8 cellular contexts compared by ENCODE assay signal in genomic region chr15:79431636-79432344, GRCh38. TPM values are rescaled to one million over a fixed set of nuclear protein-coding genes. Genes with fewer than 3 reads are reported as not detected.
A peak's percentile ranks its signal among the peaks of the same experiment; 100 is the strongest.
DNase-seq lines count a peak whose midpoint lies in the region; TF ChIP-seq lines count a peak whose summit lies in the region.

Gene MINAR1, plus strand, starts transcription at chr15:79432336. Its CDS starts 23,812 bp downstream, at chr15:79456148.

- H3K23ac ChIP-seq in trophoblast cell (ENCODE audit: low read length): peak within 1 kb of the TSS; percentile 10

- peak; percentile 11 for DNase-seq in activated naive CD4-positive, alpha-beta T cell treated with anti-CD3 and anti-CD28 coated beads for 36 hours
- no peak for DNase-seq in activated naive CD4-positive, alpha-beta T cell treated with Interleukin-2 at 50 U/mL for 16 hours
- DNase-seq in T1000 (lab: John Stamatoyannopoulos, UW) (peak; percentile 49), foreskin fibroblast (peak; percentile 42 to 66), trophoblast cell (peak; percentile 19 to 63), middle frontal gyrus (ENCODE audit: extremely low spot score, low spot score) (no peak), HPDE6-E6E7 (ENCODE audit: extremely low spot score) (no peak), activated gamma-delta T cell treated with Interleukin-2 at 50 U/mL for 16 hours (no peak)

- H3K4ac ChIP-seq in trophoblast cell (ENCODE audit: low read depth, low read length): no peak within 1 kb of the TSS

- H3K27me3 Mint-ChIP-seq in activated naive CD4-positive, alpha-beta T cell treated with anti-CD3 and anti-CD28 coated beads for 36 hours (ENCODE audit: low read depth): peaks cover 60% of the 10 kb centered on the region

- H3K4me3 ChIP-seq in foreskin fibroblast (ENCODE audit: low read depth in 1 of 2, low read length in 2 of 2): peak within 1 kb of the TSS; percentile 50 to 55
- H3K4me3 ChIP-seq in trophoblast cell (ENCODE audit: low read depth, low read length): peak within 1 kb of the TSS; percentile 78

- no peak within 1 kb of the TSS for H3K27ac Mint-ChIP-seq in activated naive CD4-positive, alpha-beta T cell treated with anti-CD3 and anti-CD28 coated beads for 36 hours

- H3K18ac ChIP-seq in trophoblast cell (ENCODE audit: low read length): peak within 1 kb of the TSS; percentile 38

- H4K91ac ChIP-seq in trophoblast cell (ENCODE audit: low read depth, low read length): peak within 1 kb of the TSS; percentile 22

- H3K27ac ChIP-seq in trophoblast cell (ENCODE audit: low read depth, low read length): no peak within 1 kb of the TSS

- no peaks in the 10 kb centered on the region for H3K36me3 ChIP-seq in trophoblast cell (ENCODE audit: control insufficient read depth in 1 of 2, insufficient read depth in 2 of 2, low read length in 2 of 2)

- CTCF ChIA-PET in activated naive CD4-positive, alpha-beta T cell treated with anti-CD3 and anti-CD28 coated beads for 36 hours (lab: Charles Lee): interaction anchor here (1.4 kb wide), 1 partner anchor 50 kb away, joined by 5 read pairs; no protein-coding TSS in a partner anchor

- peak within 1 kb of the TSS; percentile 11 for H4K12ac ChIP-seq in trophoblast cell (ENCODE audit: low read depth, low read length)

- H2AFZ ChIP-seq in trophoblast cell (ENCODE audit: insufficient read depth, low read length, poor library complexity): peak within 1 kb of the TSS; percentile 42

- peak within 1 kb of the TSS; percentile 72 for H4K8ac ChIP-seq in trophoblast cell (ENCODE audit: low read depth, low read length)

- H3K36me3 Mint-ChIP-seq in activated naive CD4-positive, alpha-beta T cell treated with anti-CD3 and anti-CD28 coated beads for 36 hours (ENCODE audit: low read depth): no peaks in the 10 kb centered on the region

- H3K79me2 ChIP-seq in trophoblast cell (ENCODE audit: control insufficient read depth, insufficient read depth, low read length, poor library complexity): peaks cover 3% of the 10 kb centered on the region

- no peaks in the 10 kb centered on the region for H3K9me3 Mint-ChIP-seq in activated naive CD4-positive, alpha-beta T cell treated with anti-CD3 and anti-CD28 coated beads for 36 hours

- no peak within 1 kb of the TSS for H2BK5ac ChIP-seq in trophoblast cell (ENCODE audit: low read depth, low read length, poor library complexity)

- H2BK120ac ChIP-seq in trophoblast cell (ENCODE audit: insufficient read depth, low read length, poor library complexity): peak within 1 kb of the TSS; percentile 43

- H2AK5ac ChIP-seq in trophoblast cell (ENCODE audit: low read length): no peak within 1 kb of the TSS

- H3K4me1 ChIP-seq in trophoblast cell (ENCODE audit: control insufficient read depth in 1 of 2, insufficient read depth in 2 of 2, low read length in 2 of 2): peaks cover 5 to 11% of the 10 kb centered on the region in 2 experiments

- no peak within 1 kb of the TSS for H3K4me3 Mint-ChIP-seq in activated naive CD4-positive, alpha-beta T cell treated with anti-CD3 and anti-CD28 coated beads for 36 hours

- peaks cover 2% of the 10 kb centered on the region for H3K9me3 ChIP-seq in trophoblast cell (ENCODE audit: insufficient read depth, low read depth, low read length)

- H3K4me2 ChIP-seq in trophoblast cell (ENCODE audit: low read length): peak within 1 kb of the TSS; percentile 99

- H3K9ac ChIP-seq in trophoblast cell (ENCODE audit: low read length): peak within 1 kb of the TSS; percentile 66

- peaks cover 3% of the 10 kb centered on the region for H3K79me1 ChIP-seq in trophoblast cell (ENCODE audit: low read length)

- intact Hi-C loops in activated naive CD4-positive, alpha-beta T cell treated with anti-CD3 and anti-CD28 coated beads for 36 hours (cut with micrococcal nuclease): no loop called here

- peak within 1 kb of the TSS; percentile 49 for H3K14ac ChIP-seq in trophoblast cell (ENCODE audit: low read length)

- no peak within 1 kb of the TSS for H2BK12ac ChIP-seq in trophoblast cell (ENCODE audit: low read length)

- no peak for TF ChIP-seq CTCF in foreskin fibroblast (IDR thresholded peaks at IDR 0.05; ENCODE audit: low read depth, low read length)

- peaks cover 11% of the 10 kb centered on the region for H3K4me1 Mint-ChIP-seq in activated naive CD4-positive, alpha-beta T cell treated with anti-CD3 and anti-CD28 coated beads for 36 hours (ENCODE audit: low read depth)

- WGBS in trophoblast cell (ENCODE audit: extremely low coverage, insufficient coverage, insufficient read length): no CpG with 5 or more reads among the region's 84 CpGs

- peaks cover 15% of the 10 kb centered on the region for H3K27me3 ChIP-seq in trophoblast cell (ENCODE audit: insufficient read depth, low read length)

RNA-seq across cellular contexts. Expression of gene MINAR1, which starts in this region (rescaled TPM):
- under 1 TPM; 0.21 to 0.22 TPM for total RNA-seq in activated naive CD4-positive, alpha-beta T cell treated with anti-CD3 and anti-CD28 coated beads for 36 hours
- 1.5 and 1.7 TPM in 2 replicates for polyA plus RNA-seq in trophoblast cell (2013)

Comparison
In these comparisons a context has a peak if more than half of its experiments do, and no peak if none do; other contexts are left out.
1. Peak in DNase-seq in activated naive CD4-positive, alpha-beta T cell treated with anti-CD3 and anti-CD28 coated beads for 36 hours; RNA of the gene not detected or under 1 TPM.
2. DNase-seq: peak in T1000 (single experiment), foreskin fibroblast (2 of 2) and trophoblast cell (2 of 2); none in activated naive CD4-positive, alpha-beta T cell treated with Interleukin-2 at 50 U/mL for 16 hours (single experiment), middle frontal gyrus (single experiment), HPDE6-E6E7 (single experiment) and activated gamma-delta T cell treated with Interleukin-2 at 50 U/mL for 16 hours (single experiment).